2 cellular contexts compared by ENCODE assay signal in genomic region chr12:130911933-130912332, GRCh38.
TF ChIP-seq lines count a peak whose summit lies in the region.

No MANE protein-coding gene starts in this region.

TF ChIP-seq in HEK293, 187 proteins besides CTCF, POLR2A, EP300 and RAD21:
- TF ChIP-seq ZFP69B (tag by site-specific recombination; IDR thresholded peaks at IDR 0.05) = no peak
- TF ChIP-seq SETDB1 (IDR thresholded peaks at IDR 0.05; ENCODE audit: insufficient read length, low read length) = peak; percentile 49
- TF ChIP-seq ZNF624 (tag by site-specific recombination; IDR thresholded peaks at IDR 0.05) = no peak

TF ChIP-seq in K562, 482 proteins besides CTCF, POLR2A, EP300 and RAD21:
- TF ChIP-seq NR2F6 (CRISPR knock-in tag; IDR thresholded peaks at IDR 0.05) (no peak), LCOR (CRISPR knock-in tag; IDR thresholded peaks at IDR 0.05) (no peak), HINFP (tag; conservative IDR thresholded peaks at IDR 0.05; ENCODE audit: low read depth) (no peak), FOXO4 (CRISPR knock-in tag; IDR thresholded peaks at IDR 0.05) (no peak), ZNF57 (CRISPR knock-in tag; IDR thresholded peaks at IDR 0.05) (no peak), RBM25 (IDR thresholded peaks at IDR 0.05; ENCODE audit: low read depth, low read length, severe bottlenecking) (peak; percentile 15), ZNF280B (CRISPR knock-in tag; IDR thresholded peaks at IDR 0.05) (no peak), ZNF507 (tag; conservative IDR thresholded peaks at IDR 0.05) (peak; percentile 96), ZEB2 (IDR thresholded peaks at IDR 0.05) (no peak), MITF (IDR thresholded peaks at IDR 0.05) (no peak), KAT8 (IDR thresholded peaks at IDR 0.05; ENCODE audit: low read depth) (no peak), ZKSCAN3 (CRISPR knock-in tag; IDR thresholded peaks at IDR 0.05) (no peak), FOXK1 (CRISPR knock-in tag; IDR thresholded peaks at IDR 0.05; ENCODE audit: borderline replicate concordance) (no peak), THRB (CRISPR knock-in tag; conservative IDR thresholded peaks at IDR 0.05) (no peak), ARID1B (IDR thresholded peaks at IDR 0.05) (no peak), ZNF140 (CRISPR knock-in tag; IDR thresholded peaks at IDR 0.05) (no peak), ZNF175 (CRISPR knock-in tag; IDR thresholded peaks at IDR 0.05; ENCODE audit: low read depth) (no peak)
